In the genomic region with DNA sequence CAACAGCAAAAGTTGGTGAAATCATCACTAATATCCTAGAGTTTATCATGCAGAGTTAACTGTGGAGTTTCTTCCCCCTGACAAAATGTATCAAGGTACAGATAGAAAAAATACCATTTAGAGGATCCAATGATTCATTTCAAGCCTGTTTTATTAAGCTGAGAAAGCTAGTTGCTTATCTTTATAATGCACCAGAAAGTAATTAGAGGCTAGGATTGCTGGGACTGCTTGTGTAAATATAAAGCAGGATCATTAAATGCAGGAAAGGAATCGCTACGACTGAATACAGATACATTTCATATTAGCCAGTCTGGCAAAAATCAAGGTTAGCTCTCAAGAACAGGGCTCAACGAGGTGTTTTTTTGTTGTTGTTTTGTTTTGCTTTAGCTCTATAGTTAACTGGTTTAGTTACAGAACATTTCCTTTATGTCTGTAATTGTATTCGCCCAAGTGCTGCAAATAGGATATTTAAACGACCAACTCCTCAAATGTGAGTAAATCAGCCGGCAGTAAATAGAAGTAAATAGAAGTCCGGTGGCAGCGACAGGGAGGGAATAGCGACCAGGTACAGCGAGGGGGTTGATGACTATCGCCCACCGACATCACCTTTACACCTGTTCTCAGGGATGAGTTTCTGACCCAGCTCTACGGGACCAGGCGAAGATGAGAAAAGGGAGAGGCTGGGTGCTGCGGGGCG, we compare ENCODE assay signal across 8 cellular contexts.
A peak's percentile ranks its signal among the peaks of the same experiment; 100 is the strongest.
DNase-seq lines count a peak whose midpoint lies in the region; ATAC-seq and TF ChIP-seq lines count a peak whose summit lies in the region.

No MANE protein-coding gene starts in this region.

- peaks cover 17 to 18% of the 10 kb centered on the region in 2 donors for H3K4me1 ChIP-seq in mucosa of rectum (ENCODE audit: control insufficient read depth in 2 of 2, insufficient read depth in 2 of 2, low read length in 2 of 2)

- H3K9ac ChIP-seq in mucosa of rectum (ENCODE audit: low read depth in 1 of 2, low read length in 2 of 2): peak overlapping the region; percentile 96 to 98

- H3K4me3 ChIP-seq in GM06990 (replicated peaks; ENCODE audit: low read depth, low read length) (peak overlapping the region; percentile 96), mucosa of rectum (ENCODE audit: low read length in 2 of 2) (peak overlapping the region; percentile 97 to 99)

- DNase-seq in GM06990 (ENCODE audit: extremely low read depth, insufficient read length) (no peak), NCI-H1105 (lab: John Stamatoyannopoulos, UW) (peak; percentile 18), cerebellar cortex (ENCODE audit: low spot score) (peak; percentile 47), hepatic stellate cell (ENCODE audit: low spot score) (no peak)
- no peak for DNase-seq in activated CD4-positive, alpha-beta T cell treated with anti-CD3 and anti-CD28 coated beads for 4 hours

- ATAC-seq in GM19035 (IDR thresholded peaks at IDR 0.05; ENCODE audit: unreplicated experiment): no peak
- ATAC-seq in HG03442 (IDR thresholded peaks at IDR 0.05; ENCODE audit: unreplicated experiment): no peak

- H3K27me3 ChIP-seq in GM06990 (replicated peaks; ENCODE audit: control insufficient read depth, insufficient read depth, low read length) (no peaks in the 10 kb centered on the region), mucosa of rectum (ENCODE audit: control insufficient read depth in 2 of 2, insufficient read depth in 2 of 2, low read length in 2 of 2) (no peaks in the 10 kb centered on the region)

- H3K36me3 ChIP-seq in GM06990 (ENCODE audit: control insufficient read depth, insufficient read depth, low read length) (peaks cover 2% of the 10 kb centered on the region), mucosa of rectum (ENCODE audit: control insufficient read depth in 2 of 2, insufficient read depth in 2 of 2, low read length in 2 of 2) (no peaks in the 10 kb centered on the region)

- no peak for TF ChIP-seq CTCF in GM06990 (IDR thresholded peaks at IDR 0.05; ENCODE audit: insufficient read depth, low read length, poor library complexity, severe bottlenecking)

- no peaks in the 10 kb centered on the region for H3K9me3 ChIP-seq in mucosa of rectum (ENCODE audit: control insufficient read depth in 2 of 2, low read length in 2 of 2)

- peak overlapping the region; percentile 99 for H3K27ac ChIP-seq in mucosa of rectum (ENCODE audit: low read depth in 2 of 2, low read length in 2 of 2)

Comparison
In these comparisons a context has a peak if more than half of its experiments do, and no peak if none do; other contexts are left out.
1. DNase-seq: peak in NCI-H1105 (single experiment) and cerebellar cortex (single experiment); none in GM06990 (single experiment), hepatic stellate cell (single experiment) and activated CD4-positive, alpha-beta T cell treated with anti-CD3 and anti-CD28 coated beads for 4 hours (0 of 2).